1 cellular context compared by ENCODE assay signal in the genomic region with DNA sequence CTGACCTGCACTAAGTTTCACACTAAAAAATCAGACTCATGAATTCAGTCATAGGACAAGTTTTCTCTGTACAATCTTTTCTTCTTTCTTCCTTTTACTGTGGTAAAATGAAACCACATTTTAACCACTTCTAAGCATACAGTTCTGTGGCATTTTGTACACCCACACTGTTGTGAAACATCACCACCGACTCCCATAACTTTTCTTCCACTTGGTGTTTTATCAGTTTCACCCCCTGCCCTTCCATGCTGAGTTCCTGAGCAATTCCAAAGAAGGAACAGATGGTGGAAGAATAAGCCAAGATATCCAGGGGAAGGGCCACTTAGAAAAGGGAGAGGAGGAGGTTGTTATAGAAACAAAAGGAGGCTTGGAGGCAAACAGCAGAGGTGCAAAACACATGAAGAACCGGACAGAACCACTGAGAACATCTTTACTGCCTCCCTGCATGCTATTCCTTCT.
A peak's percentile ranks its signal among the peaks of the same experiment; 100 is the strongest.
TF ChIP-seq lines count a peak whose summit lies in the region.

No MANE protein-coding gene starts in this region.

TF ChIP-seq in GM12878, 131 proteins besides CTCF, POLR2A, EP300 and RAD21 (continued from another document and continues in another):
- TF ChIP-seq, protein P1, sequence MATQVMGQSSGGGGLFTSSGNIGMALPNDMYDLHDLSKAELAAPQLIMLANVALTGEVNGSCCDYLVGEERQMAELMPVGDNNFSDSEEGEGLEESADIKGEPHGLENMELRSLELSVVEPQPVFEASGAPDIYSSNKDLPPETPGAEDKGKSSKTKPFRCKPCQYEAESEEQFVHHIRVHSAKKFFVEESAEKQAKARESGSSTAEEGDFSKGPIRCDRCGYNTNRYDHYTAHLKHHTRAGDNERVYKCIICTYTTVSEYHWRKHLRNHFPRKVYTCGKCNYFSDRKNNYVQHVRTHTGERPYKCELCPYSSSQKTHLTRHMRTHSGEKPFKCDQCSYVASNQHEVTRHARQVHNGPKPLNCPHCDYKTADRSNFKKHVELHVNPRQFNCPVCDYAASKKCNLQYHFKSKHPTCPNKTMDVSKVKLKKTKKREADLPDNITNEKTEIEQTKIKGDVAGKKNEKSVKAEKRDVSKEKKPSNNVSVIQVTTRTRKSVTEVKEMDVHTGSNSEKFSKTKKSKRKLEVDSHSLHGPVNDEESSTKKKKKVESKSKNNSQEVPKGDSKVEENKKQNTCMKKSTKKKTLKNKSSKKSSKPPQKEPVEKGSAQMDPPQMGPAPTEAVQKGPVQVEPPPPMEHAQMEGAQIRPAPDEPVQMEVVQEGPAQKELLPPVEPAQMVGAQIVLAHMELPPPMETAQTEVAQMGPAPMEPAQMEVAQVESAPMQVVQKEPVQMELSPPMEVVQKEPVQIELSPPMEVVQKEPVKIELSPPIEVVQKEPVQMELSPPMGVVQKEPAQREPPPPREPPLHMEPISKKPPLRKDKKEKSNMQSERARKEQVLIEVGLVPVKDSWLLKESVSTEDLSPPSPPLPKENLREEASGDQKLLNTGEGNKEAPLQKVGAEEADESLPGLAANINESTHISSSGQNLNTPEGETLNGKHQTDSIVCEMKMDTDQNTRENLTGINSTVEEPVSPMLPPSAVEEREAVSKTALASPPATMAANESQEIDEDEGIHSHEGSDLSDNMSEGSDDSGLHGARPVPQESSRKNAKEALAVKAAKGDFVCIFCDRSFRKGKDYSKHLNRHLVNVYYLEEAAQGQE (IDR thresholded peaks at IDR 0.05; ENCODE audit: low read depth, low read length): no peak
- TF ChIP-seq, protein P2, sequence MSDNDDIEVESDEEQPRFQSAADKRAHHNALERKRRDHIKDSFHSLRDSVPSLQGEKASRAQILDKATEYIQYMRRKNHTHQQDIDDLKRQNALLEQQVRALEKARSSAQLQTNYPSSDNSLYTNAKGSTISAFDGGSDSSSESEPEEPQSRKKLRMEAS (IDR thresholded peaks at IDR 0.05; ENCODE audit: low read depth, low read length): no peak
- TF ChIP-seq SMAD1 (IDR thresholded peaks at IDR 0.05; ENCODE audit: low read depth, partially characterized antibody) (no peak), ASH2L (IDR thresholded peaks at IDR 0.05; ENCODE audit: borderline replicate concordance, low read depth) (no peak), ZNF384 (IDR thresholded peaks at IDR 0.05; ENCODE audit: borderline replicate concordance, low read depth, low read length) (no peak), MEF2A (IDR thresholded peaks at IDR 0.05; ENCODE audit: insufficient read depth, low read depth, low read length) (no peak; the same call in 1 of the 2 replicates), POU2F2 (IDR thresholded peaks at IDR 0.05; ENCODE audit: borderline replicate concordance, low read depth, low read length) (no peak), HCFC1 (IDR thresholded peaks at IDR 0.05; ENCODE audit: low read length) (no peak), ZSCAN29 (IDR thresholded peaks at IDR 0.05) (no peak), KDM1A (IDR thresholded peaks at IDR 0.05; ENCODE audit: borderline replicate concordance) (no peak), TCF7 (IDR thresholded peaks at IDR 0.05; ENCODE audit: borderline replicate concordance) (peak; percentile 99), MYC (IDR thresholded peaks at IDR 0.05; ENCODE audit: insufficient read depth, insufficient read length, insufficient replicate concordance, low read length, severe bottlenecking) (no peak), BACH1 (IDR thresholded peaks at IDR 0.05; ENCODE audit: borderline replicate concordance) (no peak), RUNX3 (IDR thresholded peaks at IDR 0.05; ENCODE audit: low read length) (peak; percentile 100), SIN3A (IDR thresholded peaks at IDR 0.05; ENCODE audit: low read depth, low read length) (no peak), BHLHE40 (IDR thresholded peaks at IDR 0.05; ENCODE audit: borderline replicate concordance in 1 of 2, low read depth in 2 of 2, low read length in 1 of 2) (peak; percentile 47 to 70; a peak in 1 of 4 replicates), NBN (IDR thresholded peaks at IDR 0.05) (0 out of 2 replicates have a peak, but pooled peaks have one; percentile 46), YBX1 (IDR thresholded peaks at IDR 0.05) (no peak), ZNF274 (IDR thresholded peaks at IDR 0.05; ENCODE audit: insufficient read depth, insufficient read length) (no peak), SMARCA5 (IDR thresholded peaks at IDR 0.05) (no peak), TAF1 (IDR thresholded peaks at IDR 0.05; ENCODE audit: borderline replicate concordance, low read depth, low read length) (no peak), ZNF24 (IDR thresholded peaks at IDR 0.05) (peak; percentile 87), FOS (IDR thresholded peaks at IDR 0.05; ENCODE audit: borderline replicate concordance, extremely low read depth, insufficient read length) (no peak), DPF2 (IDR thresholded peaks at IDR 0.05) (peak; percentile 84), JUND (IDR thresholded peaks at IDR 0.05; ENCODE audit: low read depth, low read length) (no peak), STAT3 (IDR thresholded peaks at IDR 0.05; ENCODE audit: low read depth, low read length) (no peak), ZNF207 (IDR thresholded peaks at IDR 0.05; ENCODE audit: borderline replicate concordance) (no peak), NFXL1 (IDR thresholded peaks at IDR 0.05; ENCODE audit: borderline replicate concordance) (no peak), ZNF217 (IDR thresholded peaks at IDR 0.05) (peak; percentile 94)
- TF ChIP-seq, protein P3, sequence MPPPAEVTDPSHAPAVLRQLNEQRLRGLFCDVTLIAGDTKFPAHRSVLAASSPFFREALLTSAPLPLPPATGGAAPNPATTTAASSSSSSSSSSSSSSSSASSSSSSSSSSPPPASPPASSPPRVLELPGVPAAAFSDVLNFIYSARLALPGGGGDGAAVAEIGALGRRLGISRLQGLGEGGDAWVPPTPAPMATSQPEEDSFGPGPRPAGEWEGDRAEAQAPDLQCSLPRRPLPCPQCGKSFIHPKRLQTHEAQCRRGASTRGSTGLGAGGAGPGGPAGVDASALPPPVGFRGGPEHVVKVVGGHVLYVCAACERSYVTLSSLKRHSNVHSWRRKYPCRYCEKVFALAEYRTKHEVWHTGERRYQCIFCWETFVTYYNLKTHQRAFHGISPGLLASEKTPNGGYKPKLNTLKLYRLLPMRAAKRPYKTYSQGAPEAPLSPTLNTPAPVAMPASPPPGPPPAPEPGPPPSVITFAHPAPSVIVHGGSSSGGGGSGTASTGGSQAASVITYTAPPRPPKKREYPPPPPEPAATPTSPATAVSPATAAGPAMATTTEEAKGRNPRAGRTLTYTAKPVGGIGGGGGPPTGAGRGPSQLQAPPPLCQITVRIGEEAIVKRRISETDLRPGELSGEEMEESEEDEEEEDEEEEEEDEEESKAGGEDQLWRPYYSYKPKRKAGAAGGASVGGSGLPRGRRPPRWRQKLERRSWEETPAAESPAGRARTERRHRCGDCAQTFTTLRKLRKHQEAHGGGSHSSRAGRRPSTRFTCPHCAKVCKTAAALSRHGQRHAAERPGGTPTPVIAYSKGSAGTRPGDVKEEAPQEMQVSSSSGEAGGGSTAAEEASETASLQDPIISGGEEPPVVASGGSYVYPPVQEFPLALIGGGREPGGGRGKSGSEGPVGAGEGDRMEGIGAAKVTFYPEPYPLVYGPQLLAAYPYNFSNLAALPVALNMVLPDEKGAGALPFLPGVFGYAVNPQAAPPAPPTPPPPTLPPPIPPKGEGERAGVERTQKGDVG (CRISPR knock-in tag; IDR thresholded peaks at IDR 0.05): no peak
- TF ChIP-seq, protein P4, sequence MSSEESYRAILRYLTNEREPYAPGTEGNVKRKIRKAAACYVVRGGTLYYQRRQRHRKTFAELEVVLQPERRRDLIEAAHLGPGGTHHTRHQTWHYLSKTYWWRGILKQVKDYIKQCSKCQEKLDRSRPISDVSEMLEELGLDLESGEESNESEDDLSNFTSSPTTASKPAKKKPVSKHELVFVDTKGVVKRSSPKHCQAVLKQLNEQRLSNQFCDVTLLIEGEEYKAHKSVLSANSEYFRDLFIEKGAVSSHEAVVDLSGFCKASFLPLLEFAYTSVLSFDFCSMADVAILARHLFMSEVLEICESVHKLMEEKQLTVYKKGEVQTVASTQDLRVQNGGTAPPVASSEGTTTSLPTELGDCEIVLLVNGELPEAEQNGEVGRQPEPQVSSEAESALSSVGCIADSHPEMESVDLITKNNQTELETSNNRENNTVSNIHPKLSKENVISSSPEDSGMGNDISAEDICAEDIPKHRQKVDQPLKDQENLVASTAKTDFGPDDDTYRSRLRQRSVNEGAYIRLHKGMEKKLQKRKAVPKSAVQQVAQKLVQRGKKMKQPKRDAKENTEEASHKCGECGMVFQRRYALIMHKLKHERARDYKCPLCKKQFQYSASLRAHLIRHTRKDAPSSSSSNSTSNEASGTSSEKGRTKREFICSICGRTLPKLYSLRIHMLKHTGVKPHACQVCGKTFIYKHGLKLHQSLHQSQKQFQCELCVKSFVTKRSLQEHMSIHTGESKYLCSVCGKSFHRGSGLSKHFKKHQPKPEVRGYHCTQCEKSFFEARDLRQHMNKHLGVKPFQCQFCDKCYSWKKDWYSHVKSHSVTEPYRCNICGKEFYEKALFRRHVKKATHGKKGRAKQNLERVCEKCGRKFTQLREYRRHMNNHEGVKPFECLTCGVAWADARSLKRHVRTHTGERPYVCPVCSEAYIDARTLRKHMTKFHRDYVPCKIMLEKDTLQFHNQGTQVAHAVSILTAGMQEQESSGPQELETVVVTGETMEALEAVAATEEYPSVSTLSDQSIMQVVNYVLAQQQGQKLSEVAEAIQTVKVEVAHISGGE (CRISPR knock-in tag; IDR thresholded peaks at IDR 0.05): no peak
- TF ChIP-seq, protein P5, sequence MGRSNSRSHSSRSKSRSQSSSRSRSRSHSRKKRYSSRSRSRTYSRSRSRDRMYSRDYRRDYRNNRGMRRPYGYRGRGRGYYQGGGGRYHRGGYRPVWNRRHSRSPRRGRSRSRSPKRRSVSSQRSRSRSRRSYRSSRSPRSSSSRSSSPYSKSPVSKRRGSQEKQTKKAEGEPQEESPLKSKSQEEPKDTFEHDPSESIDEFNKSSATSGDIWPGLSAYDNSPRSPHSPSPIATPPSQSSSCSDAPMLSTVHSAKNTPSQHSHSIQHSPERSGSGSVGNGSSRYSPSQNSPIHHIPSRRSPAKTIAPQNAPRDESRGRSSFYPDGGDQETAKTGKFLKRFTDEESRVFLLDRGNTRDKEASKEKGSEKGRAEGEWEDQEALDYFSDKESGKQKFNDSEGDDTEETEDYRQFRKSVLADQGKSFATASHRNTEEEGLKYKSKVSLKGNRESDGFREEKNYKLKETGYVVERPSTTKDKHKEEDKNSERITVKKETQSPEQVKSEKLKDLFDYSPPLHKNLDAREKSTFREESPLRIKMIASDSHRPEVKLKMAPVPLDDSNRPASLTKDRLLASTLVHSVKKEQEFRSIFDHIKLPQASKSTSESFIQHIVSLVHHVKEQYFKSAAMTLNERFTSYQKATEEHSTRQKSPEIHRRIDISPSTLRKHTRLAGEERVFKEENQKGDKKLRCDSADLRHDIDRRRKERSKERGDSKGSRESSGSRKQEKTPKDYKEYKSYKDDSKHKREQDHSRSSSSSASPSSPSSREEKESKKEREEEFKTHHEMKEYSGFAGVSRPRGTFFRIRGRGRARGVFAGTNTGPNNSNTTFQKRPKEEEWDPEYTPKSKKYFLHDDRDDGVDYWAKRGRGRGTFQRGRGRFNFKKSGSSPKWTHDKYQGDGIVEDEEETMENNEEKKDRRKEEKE (IDR thresholded peaks at IDR 0.05): no peak
- TF ChIP-seq, protein P6, sequence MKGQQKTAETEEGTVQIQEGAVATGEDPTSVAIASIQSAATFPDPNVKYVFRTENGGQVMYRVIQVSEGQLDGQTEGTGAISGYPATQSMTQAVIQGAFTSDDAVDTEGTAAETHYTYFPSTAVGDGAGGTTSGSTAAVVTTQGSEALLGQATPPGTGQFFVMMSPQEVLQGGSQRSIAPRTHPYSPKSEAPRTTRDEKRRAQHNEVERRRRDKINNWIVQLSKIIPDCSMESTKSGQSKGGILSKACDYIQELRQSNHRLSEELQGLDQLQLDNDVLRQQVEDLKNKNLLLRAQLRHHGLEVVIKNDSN (IDR thresholded peaks at IDR 0.05; ENCODE audit: borderline replicate concordance, extremely low read length, insufficient read depth, low read depth, low read length): no peak
- TF ChIP-seq, protein P7, sequence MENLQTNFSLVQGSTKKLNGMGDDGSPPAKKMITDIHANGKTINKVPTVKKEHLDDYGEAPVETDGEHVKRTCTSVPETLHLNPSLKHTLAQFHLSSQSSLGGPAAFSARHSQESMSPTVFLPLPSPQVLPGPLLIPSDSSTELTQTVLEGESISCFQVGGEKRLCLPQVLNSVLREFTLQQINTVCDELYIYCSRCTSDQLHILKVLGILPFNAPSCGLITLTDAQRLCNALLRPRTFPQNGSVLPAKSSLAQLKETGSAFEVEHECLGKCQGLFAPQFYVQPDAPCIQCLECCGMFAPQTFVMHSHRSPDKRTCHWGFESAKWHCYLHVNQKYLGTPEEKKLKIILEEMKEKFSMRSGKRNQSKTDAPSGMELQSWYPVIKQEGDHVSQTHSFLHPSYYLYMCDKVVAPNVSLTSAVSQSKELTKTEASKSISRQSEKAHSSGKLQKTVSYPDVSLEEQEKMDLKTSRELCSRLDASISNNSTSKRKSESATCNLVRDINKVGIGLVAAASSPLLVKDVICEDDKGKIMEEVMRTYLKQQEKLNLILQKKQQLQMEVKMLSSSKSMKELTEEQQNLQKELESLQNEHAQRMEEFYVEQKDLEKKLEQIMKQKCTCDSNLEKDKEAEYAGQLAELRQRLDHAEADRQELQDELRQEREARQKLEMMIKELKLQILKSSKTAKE (IDR thresholded peaks at IDR 0.05; ENCODE audit: low read depth, poor library complexity, severe bottlenecking): peak; percentile 89
- TF ChIP-seq, protein P8, sequence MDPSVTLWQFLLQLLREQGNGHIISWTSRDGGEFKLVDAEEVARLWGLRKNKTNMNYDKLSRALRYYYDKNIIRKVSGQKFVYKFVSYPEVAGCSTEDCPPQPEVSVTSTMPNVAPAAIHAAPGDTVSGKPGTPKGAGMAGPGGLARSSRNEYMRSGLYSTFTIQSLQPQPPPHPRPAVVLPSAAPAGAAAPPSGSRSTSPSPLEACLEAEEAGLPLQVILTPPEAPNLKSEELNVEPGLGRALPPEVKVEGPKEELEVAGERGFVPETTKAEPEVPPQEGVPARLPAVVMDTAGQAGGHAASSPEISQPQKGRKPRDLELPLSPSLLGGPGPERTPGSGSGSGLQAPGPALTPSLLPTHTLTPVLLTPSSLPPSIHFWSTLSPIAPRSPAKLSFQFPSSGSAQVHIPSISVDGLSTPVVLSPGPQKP (IDR thresholded peaks at IDR 0.05; ENCODE audit: low read depth, low read length): no peak
- TF ChIP-seq, protein P9, sequence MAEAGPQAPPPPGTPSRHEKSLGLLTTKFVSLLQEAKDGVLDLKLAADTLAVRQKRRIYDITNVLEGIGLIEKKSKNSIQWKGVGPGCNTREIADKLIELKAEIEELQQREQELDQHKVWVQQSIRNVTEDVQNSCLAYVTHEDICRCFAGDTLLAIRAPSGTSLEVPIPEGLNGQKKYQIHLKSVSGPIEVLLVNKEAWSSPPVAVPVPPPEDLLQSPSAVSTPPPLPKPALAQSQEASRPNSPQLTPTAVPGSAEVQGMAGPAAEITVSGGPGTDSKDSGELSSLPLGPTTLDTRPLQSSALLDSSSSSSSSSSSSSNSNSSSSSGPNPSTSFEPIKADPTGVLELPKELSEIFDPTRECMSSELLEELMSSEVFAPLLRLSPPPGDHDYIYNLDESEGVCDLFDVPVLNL (IDR thresholded peaks at IDR 0.05; ENCODE audit: low read depth, low read length): no peak
- TF ChIP-seq, protein P10, sequence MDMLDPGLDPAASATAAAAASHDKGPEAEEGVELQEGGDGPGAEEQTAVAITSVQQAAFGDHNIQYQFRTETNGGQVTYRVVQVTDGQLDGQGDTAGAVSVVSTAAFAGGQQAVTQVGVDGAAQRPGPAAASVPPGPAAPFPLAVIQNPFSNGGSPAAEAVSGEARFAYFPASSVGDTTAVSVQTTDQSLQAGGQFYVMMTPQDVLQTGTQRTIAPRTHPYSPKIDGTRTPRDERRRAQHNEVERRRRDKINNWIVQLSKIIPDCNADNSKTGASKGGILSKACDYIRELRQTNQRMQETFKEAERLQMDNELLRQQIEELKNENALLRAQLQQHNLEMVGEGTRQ (IDR thresholded peaks at IDR 0.05; ENCODE audit: borderline replicate concordance, low read depth, low read length): no peak
